Comparison of ENCODE assay signal across 16 cellular contexts in genomic region chr22:45995405-45996101, GRCh38. TPM values are rescaled to one million over a fixed set of nuclear protein-coding genes. Genes with fewer than 3 reads are reported as not detected.
DNase-seq lines count a peak whose midpoint lies in the region; ATAC-seq, FAIRE-seq and TF ChIP-seq lines count a peak whose summit lies in the region.
"Had no signal": no experiment of that assay in that cellular context is flagged by ENCODE, and none has a peak within 500 bp of the region (broad histone marks: within the 10 kb centered on the region; RNA-seq: fewer than 3 reads in every experiment).

No MANE protein-coding gene starts in this region.

- in situ Hi-C loops in Panc1 (cut with HindIII; ENCODE audit: low pct_unique_long_range_greater_than_20kb, low sequenced_read_pairs): no loop called here
- in situ Hi-C loops in KBM-7 (cut with MboI; ENCODE audit: low pct_unique_long_range_greater_than_20kb, low sequenced_read_pairs): no loop called here

- no peaks in the 10 kb centered on the region for H3K27me3 ChIP-seq in Panc1 (ENCODE audit: control insufficient read depth, insufficient read depth, low read length)
- no peaks in the 10 kb centered on the region for H3K27me3 ChIP-seq in endothelial cell of umbilical vein (ENCODE audit: control insufficient read depth in 2 of 2, insufficient read depth in 2 of 2, low read length in 2 of 2)
- H3K27me3 ChIP-seq in neural progenitor cell: no peaks in the 10 kb centered on the region
- H3K27me3 ChIP-seq: ovary had no signal

- H3K9ac ChIP-seq in endothelial cell of umbilical vein (replicated peaks; ENCODE audit: extremely low read depth, insufficient read depth, low read length): no peak overlapping the region
- H3K9ac ChIP-seq in neural progenitor cell: no peak overlapping the region

- no peak for TF ChIP-seq POLR2A in endothelial cell of umbilical vein (IDR thresholded peaks at IDR 0.05; ENCODE audit: low read depth, low read length)

- H3K4me1 Mint-ChIP-seq in neural progenitor cell (peaks cover 8% of the 10 kb centered on the region), type B pancreatic cell (ENCODE audit: unreplicated experiment) (peaks cover 7% of the 10 kb centered on the region)

- no peaks in the 10 kb centered on the region for H3F3A ChIP-seq in neural progenitor cell (ENCODE audit: low read depth)

- H3K27ac Mint-ChIP-seq in neural progenitor cell (peak overlapping the region; percentile 85), type B pancreatic cell (peak overlapping the region; percentile 48)
- H3K27ac Mint-ChIP-seq: activated T-helper 1 cell treated with anti-CD3 and anti-CD28 coated beads, Interleukin-12 subunit alpha, Interleukin-12 subunit beta, Interleukin-2, Interleukin-4 antibody, amounts not matched to agents 30 ng/mL and 10 ng/mL and 1 ng/mL, durations not matched to agents 14 hours and 24 hours and 36 hours; stimulated activated naive CD8-positive, alpha-beta T cell treated with anti-CD3 and anti-CD28 coated beads, Interleukin-15, Interleukin-2, amounts not matched to agents 100 ng/mL and 50 ng/mL, for 24 hours had no signal

- CTCF ChIA-PET in Panc1 (lab: Charles Lee): interaction anchor here (0.6 to 1.2 kb wide), 2 partner anchors 10 to 365 kb away, joined by 3 to 4 read pairs; no protein-coding TSS in a partner anchor
- CTCF ChIA-PET in endothelial cell of umbilical vein (lab: Charles Lee): interaction anchor here (0.8 to 4.9 kb wide), 14 partner anchors 11 to 417 kb away, joined by 3 to 194 read pairs (median 5); no protein-coding TSS in a partner anchor

- no peak overlapping the region for H3K4me3 Mint-ChIP-seq in neural progenitor cell
- no peak overlapping the region for H3K4me3 Mint-ChIP-seq in type B pancreatic cell
- H3K4me3 Mint-ChIP-seq: activated T-helper 1 cell treated with anti-CD3 and anti-CD28 coated beads, Interleukin-12 subunit alpha, Interleukin-12 subunit beta, Interleukin-2, Interleukin-4 antibody, amounts not matched to agents 30 ng/mL and 10 ng/mL and 1 ng/mL, durations not matched to agents 14 hours and 24 hours and 36 hours; stimulated activated naive CD8-positive, alpha-beta T cell treated with anti-CD3 and anti-CD28 coated beads, Interleukin-15, Interleukin-2, amounts not matched to agents 100 ng/mL and 50 ng/mL, for 24 hours had no signal

- H3K9me3 ChIP-seq in Panc1 (ENCODE audit: control insufficient read depth, insufficient read depth, low read depth, low read length): no peaks in the 10 kb centered on the region
- no peaks in the 10 kb centered on the region for H3K9me3 ChIP-seq in endothelial cell of umbilical vein (replicated peaks; ENCODE audit: control insufficient read depth, insufficient read depth, low read length)
- no peaks in the 10 kb centered on the region for H3K9me3 ChIP-seq in neural progenitor cell (ENCODE audit: low read depth)
- H3K9me3 ChIP-seq: ovary had no signal

- H3K79me2 ChIP-seq in endothelial cell of umbilical vein (ENCODE audit: control insufficient read depth, insufficient read depth, low read length): no peaks in the 10 kb centered on the region
- H3K79me2 ChIP-seq in neural progenitor cell (ENCODE audit: low read depth): no peaks in the 10 kb centered on the region

- no peak for TF ChIP-seq CTCF in Panc1 (IDR thresholded peaks at IDR 0.05)
- TF ChIP-seq CTCF in endothelial cell of umbilical vein (IDR thresholded peaks at IDR 0.05; ENCODE audit: extremely low read depth in 1 of 2, insufficient read depth in 1 of 2, low read depth in 1 of 2, low read length in 2 of 2): no peak
- no peak for TF ChIP-seq CTCF in neural progenitor cell (IDR thresholded peaks at IDR 0.05)
- no peak for TF ChIP-seq CTCF in type B pancreatic cell (conservative IDR thresholded peaks at IDR 0.05)

- BruUV-seq in Panc1 (replicated peaks; lab: Mats Ljungman, UMichigan): no TSS peak
- no TSS peak for BruUV-seq in endothelial cell of umbilical vein (replicated peaks; lab: Mats Ljungman, UMichigan)

- no peaks in the 10 kb centered on the region for H4K20me1 ChIP-seq in endothelial cell of umbilical vein (replicated peaks; ENCODE audit: control insufficient read depth, extremely low read depth, insufficient read depth, low read length)
- H4K20me1 ChIP-seq in neural progenitor cell (ENCODE audit: low read depth): no peaks in the 10 kb centered on the region

- POLR2A ChIA-PET in Panc1 (lab: Charles Lee) (interaction anchor here (0.7 kb wide), 1 partner anchor 75 kb away, joined by 3 read pairs; no protein-coding TSS in a partner anchor), endothelial cell of umbilical vein (lab: Charles Lee) (interaction anchor here (1.3 to 3.0 kb wide), 2 partner anchors 11 to 121 kb away, joined by 7 to 23 read pairs; no protein-coding TSS in a partner anchor)

- peak overlapping the region; percentile 54; the same call in 1 of the 2 replicates for H3K27ac ChIP-seq in Panc1 (ENCODE audit: low read length)
- H3K27ac ChIP-seq in endothelial cell of umbilical vein (ENCODE audit: insufficient read depth, low read depth, low read length): peak overlapping the region; percentile 82
- no peak overlapping the region for H3K27ac ChIP-seq in neural progenitor cell

- no peaks in the 10 kb centered on the region for H3K36me3 ChIP-seq in Panc1 (ENCODE audit: control insufficient read depth, insufficient read depth, low read length)
- H3K36me3 ChIP-seq in endothelial cell of umbilical vein (ENCODE audit: control insufficient read depth in 2 of 2, extremely low read depth in 1 of 2, insufficient read depth in 2 of 2, low read length in 2 of 2): no peaks in the 10 kb centered on the region
- no peaks in the 10 kb centered on the region for H3K36me3 ChIP-seq in neural progenitor cell
- H3K36me3 ChIP-seq: ovary had no signal

- DNase-seq in Panc1 (ENCODE audit: low read depth, low spot score): no peak
- DNase-seq in endothelial cell of umbilical vein (ENCODE audit: low read depth, low spot score): no peak
- no peak for DNase-seq in neural progenitor cell (ENCODE audit: low spot score)
- DNase-seq in type B pancreatic cell (ENCODE audit: extremely low spot score, unreplicated experiment): no peak
- no peak for DNase-seq in KBM-7
- DNase-seq in SHP77 (lab: John Stamatoyannopoulos, UW): no peak
- DNase-seq in T-helper 1 cell: no peak
- DNase-seq in stimulated activated CD4-positive, alpha-beta T cell treated with anti-CD3 and anti-CD28 coated beads, Interleukin-1b, Interleukin-23, amount 100 ng/mL, for 48 hours: no peak
- DNase-seq: NCI-H187 treated with DMSO at 0.1 percent for 48 hours had no signal

- dilution Hi-C loops in endothelial cell of umbilical vein (cut with MboI; ENCODE audit: extremely low pct_ligation_motif_present, low sequenced_read_pairs): no loop called here

- peaks cover 3% of the 10 kb centered on the region for H3K9me3 Mint-ChIP-seq in neural progenitor cell
- H3K9me3 Mint-ChIP-seq in type B pancreatic cell: no peaks in the 10 kb centered on the region
- H3K9me3 Mint-ChIP-seq: activated T-helper 1 cell treated with anti-CD3 and anti-CD28 coated beads, Interleukin-12 subunit alpha, Interleukin-12 subunit beta, Interleukin-2, Interleukin-4 antibody, amounts not matched to agents 30 ng/mL and 10 ng/mL and 1 ng/mL, durations not matched to agents 14 hours and 24 hours and 36 hours; CD8-positive, alpha-beta memory T cell; IgD-negative memory B cell; stimulated activated naive CD8-positive, alpha-beta T cell treated with anti-CD3 and anti-CD28 coated beads, Interleukin-15, Interleukin-2, amounts not matched to agents 100 ng/mL and 50 ng/mL, for 24 hours had no signal

- H3K27me3 Mint-ChIP-seq in neural progenitor cell (ENCODE audit: insufficient read depth, low read depth): peaks cover 22% of the 10 kb centered on the region
- H3K27me3 Mint-ChIP-seq in type B pancreatic cell: peaks cover 7% of the 10 kb centered on the region

- intact Hi-C loops in Panc1 (cut with micrococcal nuclease; ENCODE audit: unreplicated experiment): loop anchor here (5.0 to 10.0 kb wide), 2 partner anchors 119 to 317 kb away; no protein-coding TSS in a partner anchor
- intact Hi-C loops in endothelial cell of umbilical vein (cut with micrococcal nuclease): loop anchor here (1.0 to 5.0 kb wide), 5 partner anchors 17 to 678 kb away; partner anchors contain the start of genes GTSE1 and TTC38

- H3K9me1 ChIP-seq in endothelial cell of umbilical vein (replicated peaks; ENCODE audit: control insufficient read depth, extremely low read depth, insufficient read depth, low read length): no peaks in the 10 kb centered on the region

- ATAC-seq in Panc1: peak; percentile 39

- FAIRE-seq in endothelial cell of umbilical vein (lab: Jason Lieb, UNC): peak; percentile 37
- FAIRE-seq: endometrium had no signal

- no peak overlapping the region for H2AFZ ChIP-seq in endothelial cell of umbilical vein (ENCODE audit: low read depth, low read length)
- H2AFZ ChIP-seq in neural progenitor cell (replicated peaks): no peak overlapping the region

- H3K4me3 ChIP-seq in Panc1 (ENCODE audit: low read depth in 2 of 2, low read length in 2 of 2) (no peak overlapping the region), endothelial cell of umbilical vein (replicated peaks in 1 of 3; ENCODE audit: insufficient read depth in 1 of 3, low read depth in 1 of 3, low read length in 3 of 3) (no peak overlapping the region), neural progenitor cell (no peak overlapping the region)
- H3K4me3 ChIP-seq: ovary had no signal

- no peaks in the 10 kb centered on the region for H3K36me3 Mint-ChIP-seq in neural progenitor cell
- no peaks in the 10 kb centered on the region for H3K36me3 Mint-ChIP-seq in type B pancreatic cell
- H3K36me3 Mint-ChIP-seq: CD8-positive, alpha-beta memory T cell; IgD-negative memory B cell had no signal

- H3K4me2 ChIP-seq in endothelial cell of umbilical vein (ENCODE audit: insufficient read depth, low read length) (no peak overlapping the region), neural progenitor cell (no peak overlapping the region)

- H3K4me1 ChIP-seq in Panc1 (ENCODE audit: control insufficient read depth, insufficient read depth, low read length) (peaks cover 16% of the 10 kb centered on the region), endothelial cell of umbilical vein (ENCODE audit: control insufficient read depth, extremely low read depth, insufficient read depth, low read length) (peaks cover 31% of the 10 kb centered on the region), neural progenitor cell (peaks cover 6% of the 10 kb centered on the region)

RNA-seq across cellular contexts. Expression of gene WNT7B, which starts 18.6 kb away (rescaled TPM):
- 52.1 TPM for total RNA-seq in Panc1 (2021; ENCODE audit: unreplicated experiment)
- 46.4 TPM for polyA plus RNA-seq in Panc1 (2012; ENCODE audit: insufficient read length)
- total RNA-seq in endothelial cell of umbilical vein: not detected in 2 replicates
- not detected in 2 replicates for polyA plus RNA-seq in endothelial cell of umbilical vein
- polyA plus RNA-seq in endothelial cell of umbilical vein (2011; cell fraction: cytosol; rRNA removed): not detected in 2 replicates
- not detected in 2 replicates for polyA plus RNA-seq in endothelial cell of umbilical vein (2011; cell fraction: nucleus; rRNA removed)
- polyA plus RNA-seq in endothelial cell of umbilical vein (2012): not detected in 2 replicates
- not detected in 2 replicates for polyA minus RNA-seq in endothelial cell of umbilical vein
- 5.2 TPM for polyA minus RNA-seq in endothelial cell of umbilical vein (2011; cell fraction: cytosol; rRNA and poly(A)+ RNA removed)
- polyA minus RNA-seq in endothelial cell of umbilical vein (2011; cell fraction: nucleus; rRNA and poly(A)+ RNA removed): not detected in 2 replicates
- total RNA-seq in neural progenitor cell (ENCODE audit: low replicate concordance): 1.8 and 3.5 TPM in 2 replicates
- 14.8 and 16.4 TPM in 2 replicates for total RNA-seq in type B pancreatic cell (ENCODE audit: low replicate concordance)
- total RNA-seq: activated T-helper 1 cell treated with anti-CD3 and anti-CD28 coated beads, Interleukin-12 subunit alpha, Interleukin-12 subunit beta, Interleukin-2, Interleukin-4 antibody, amounts not matched to agents 30 ng/mL and 10 ng/mL and 1 ng/mL, durations not matched to agents 14 hours and 24 hours and 36 hours; CD8-positive, alpha-beta memory T cell; G401 had no signal
- polyA plus RNA-seq: CD8-positive, alpha-beta memory T cell; IgD-negative memory B cell; ovary had no signal
